In genomic region chr5:75690669-75691068, GRCh38 we compare ENCODE assay signal across 22 cellular contexts.
"Had no signal": no experiment of that assay in that cellular context is flagged by ENCODE, and none has a peak within 500 bp of the region (broad histone marks: within the 10 kb centered on the region; RNA-seq: fewer than 3 reads in every experiment).

No MANE protein-coding gene starts in this region.

- ATAC-seq: gastrocnemius medialis; left ventricle myocardium superior; naive thymus-derived CD8-positive, alpha-beta T cell; upper lobe of right lung had no signal

- H3K9me3 Mint-ChIP-seq: activated B cell treated with CpG ODN at 0.5 μM for 24 hours; activated CD4-positive, alpha-beta T cell treated with anti-CD3 and anti-CD28 coated beads, Interleukin-2, amount 10 ng/mL, durations not matched to agents 7 days and 5 days; activated T-helper 2 cell treated with anti-CD3 and anti-CD28 coated beads, Interferon-gamma antibody, Interleukin-2, Interleukin-4, amounts not matched to agents 10 μg/mL and 5 μg/mL and 100 μg/mL, durations not matched to agents 14 hours and 24 hours and 36 hours; mesothelial cell of epicardium; naive thymus-derived CD8-positive, alpha-beta T cell had no signal

- H3K4me3 Mint-ChIP-seq: activated B cell treated with CpG ODN at 0.5 μM for 24 hours; activated CD4-positive, alpha-beta T cell treated with anti-CD3 and anti-CD28 coated beads, Interleukin-2, amount 10 ng/mL, durations not matched to agents 7 days and 5 days; activated naive CD8-positive, alpha-beta T cell; endodermal cell; mesothelial cell of epicardium; naive thymus-derived CD8-positive, alpha-beta T cell had no signal

- H3K4me1 ChIP-seq: esophagus squamous epithelium, gastrocnemius medialis, upper lobe of right lung had no signal

- H3K27ac ChIP-seq: coronary artery, esophagus squamous epithelium, gastrocnemius medialis, upper lobe of right lung had no signal

- H3K9me3 ChIP-seq: esophagus squamous epithelium, gastrocnemius medialis, upper lobe of right lung had no signal

- DNase-seq: activated B cell treated with CpG ODN at 0.5 μM for 24 hours; activated CD4-positive, alpha-beta T cell treated with anti-CD3 and anti-CD28 coated beads, Interleukin-2, amount 10 ng/mL, durations not matched to agents 7 days and 5 days; activated naive CD4-positive, alpha-beta T cell; amygdala; cerebellar nuclear complex; endodermal cell; esophagus squamous epithelium; gastrocnemius medialis; head of caudate nucleus; hypothalamus; left ventricle myocardium superior; mammary epithelial cell; naive thymus-derived CD8-positive, alpha-beta T cell; stimulated activated CD4-positive, alpha-beta T cell treated with anti-CD3 and anti-CD28 coated beads, Interleukin-2, amount 100 ng/mL, for 48 hours; stimulated activated CD8-positive, alpha-beta memory T cell treated with anti-CD3 and anti-CD28 coated beads, Interleukin-4, amount 100 ng/mL, for 48 hours; stimulated activated naive CD4-positive, alpha-beta T cell; upper lobe of right lung had no signal

- H3K4me1 Mint-ChIP-seq: activated B cell treated with CpG ODN at 0.5 μM for 24 hours, endodermal cell, mesothelial cell of epicardium had no signal

- H3K27me3 Mint-ChIP-seq: activated B cell treated with CpG ODN at 0.5 μM for 24 hours; activated CD4-positive, alpha-beta T cell treated with anti-CD3 and anti-CD28 coated beads, Interleukin-2, amount 10 ng/mL, durations not matched to agents 7 days and 5 days; activated naive CD8-positive, alpha-beta T cell; naive thymus-derived CD8-positive, alpha-beta T cell; progenitor cell of endocrine pancreas had no signal

- H3K4me3 ChIP-seq: coronary artery, esophagus squamous epithelium, gastrocnemius medialis, upper lobe of right lung had no signal

- H3K27me3 ChIP-seq: esophagus squamous epithelium, gastrocnemius medialis, upper lobe of right lung had no signal

- H3K27ac Mint-ChIP-seq: activated B cell treated with CpG ODN at 0.5 μM for 24 hours; activated CD4-positive, alpha-beta T cell treated with anti-CD3 and anti-CD28 coated beads, Interleukin-2, amount 10 ng/mL, durations not matched to agents 7 days and 5 days; activated naive CD8-positive, alpha-beta T cell; activated T-helper 2 cell treated with anti-CD3 and anti-CD28 coated beads, Interferon-gamma antibody, Interleukin-2, Interleukin-4, amounts not matched to agents 10 μg/mL and 5 μg/mL and 100 μg/mL, durations not matched to agents 14 hours and 24 hours and 36 hours; endodermal cell; mesothelial cell of epicardium; progenitor cell of endocrine pancreas had no signal
